In genomic region chr19:42129399-42130253, GRCh38 we compare ENCODE assay signal across 9 cellular contexts. TPM values are rescaled to one million over a fixed set of nuclear protein-coding genes. Genes with fewer than 3 reads are reported as not detected.
DNase-seq lines count a peak whose midpoint lies in the region; ATAC-seq, FAIRE-seq and TF ChIP-seq lines count a peak whose summit lies in the region.
"Had no signal": no experiment of that assay in that cellular context is flagged by ENCODE, and none has a peak within 500 bp of the region (broad histone marks: within the 10 kb centered on the region; RNA-seq: fewer than 3 reads in every experiment).

No MANE protein-coding gene starts in this region.

- SMC1A ChIA-PET in GM12878 (lab: Charles Lee; ENCODE audit: uncharacterized antibody, unreplicated experiment) = interaction anchor here (0.6 to 9.1 kb wide), 7 partner anchors 17 to 153 kb away, joined by 3 to 223 read pairs (median 5); partner anchors contain the start of gene GSK3A

- H3K27ac Mint-ChIP-seq in natural killer cell (peak overlapping the region; percentile 65 to 86), type B pancreatic cell (no peak overlapping the region)

- ATAC-seq in GM19452 (IDR thresholded peaks at IDR 0.05; ENCODE audit: unreplicated experiment) (peak; percentile 49), HG03521 (IDR thresholded peaks at IDR 0.05; ENCODE audit: unreplicated experiment) (peak; percentile 40), GM12878 (peak; percentile 72), natural killer cell (no peak)

- H3K4me3 Mint-ChIP-seq in natural killer cell (peak overlapping the region; percentile 10), type B pancreatic cell (no peak overlapping the region)

- H3K9ac ChIP-seq in GM12878 (ENCODE audit: control insufficient read depth, insufficient read depth, low read length) = peak overlapping the region; percentile 93

- H3K9me3 ChIP-seq in GM12878 (replicated peaks; ENCODE audit: control insufficient read depth, insufficient read depth, low read length) = no peaks in the 10 kb centered on the region
- H3K9me3 ChIP-seq: tibial nerve had no signal

- peaks cover 77% of the 10 kb centered on the region for H3K79me2 ChIP-seq in GM12878 (ENCODE audit: control insufficient read depth, insufficient read depth, low read length)

- peaks cover 36 to 73% of the 10 kb centered on the region in 2 donors for H3K4me1 Mint-ChIP-seq in natural killer cell
- no peaks in the 10 kb centered on the region for H3K4me1 Mint-ChIP-seq in type B pancreatic cell (ENCODE audit: unreplicated experiment)

- H3K9me3 Mint-ChIP-seq in natural killer cell = no peaks in the 10 kb centered on the region
- H3K9me3 Mint-ChIP-seq in type B pancreatic cell = no peaks in the 10 kb centered on the region

- H3K27me3 Mint-ChIP-seq in natural killer cell (ENCODE audit: low read depth in 2 of 2) (no peaks in the 10 kb centered on the region), type B pancreatic cell (peaks cover 75% of the 10 kb centered on the region)

- FAIRE-seq in GM12878 (lab: Jason Lieb, UNC) = peak; percentile 81

- H3K27me3 ChIP-seq in GM12878 (replicated peaks in 1 of 2; ENCODE audit: control insufficient read depth in 2 of 2, insufficient read depth in 2 of 2, low read length in 1 of 2) = no peaks in the 10 kb centered on the region

- TF ChIP-seq RAD21 in GM12878 (IDR thresholded peaks at IDR 0.05; ENCODE audit: insufficient read depth, low read depth, low read length) = peak; percentile 37; the same call in 1 of the 2 replicates

- in situ Hi-C loops in GM12878 (cut with MboI) = loop anchor here (5.0 kb wide), 1 partner anchor 148 kb away; no protein-coding TSS in a partner anchor

- RAD21 ChIA-PET in GM12878 (lab: Charles Lee; ENCODE audit: unreplicated experiment) = interaction anchor here (0.9 to 3.8 kb wide), 11 partner anchors 10 to 184 kb away, joined by 3 to 92 read pairs (median 4); partner anchors contain the start of genes PAFAH1B3 and PRR19

- CTCF ChIA-PET in GM12878 (lab: Yijun Ruan, JAX) = interaction anchor here (1.0 to 3.9 kb wide), 7 partner anchors 17 to 827 kb away, joined by 3 to 118 read pairs (median 4); no protein-coding TSS in a partner anchor

- DNase-seq in DMS 273 treated with DMSO at 0.1 percent for 48 hours (lab: John Stamatoyannopoulos, UW) (peak; percentile 74), GM12878 (ENCODE audit: low read depth, low spot score) (peak; percentile 93), natural killer cell (no peak), type B pancreatic cell (ENCODE audit: extremely low spot score, unreplicated experiment) (no peak), GOT3 (lab: John Stamatoyannopoulos, UW) (no peak), HUDEP-2 (lab: John Stamatoyannopoulos, UW; ENCODE audit: unreplicated experiment in 76 of 76) (no peak)

- intact Hi-C loops in GM12878 (cut with micrococcal nuclease; ENCODE audit: unreplicated experiment) (loop anchor here (5.0 kb wide), 4 partner anchors 68 to 168 kb away; partner anchors contain the start of gene GSK3A), natural killer cell (cut with micrococcal nuclease) (loop anchor here (5.0 kb wide), 1 partner anchor 68 kb away; no protein-coding TSS in a partner anchor)

- H3K36me3 Mint-ChIP-seq in natural killer cell = no peaks in the 10 kb centered on the region
- no peaks in the 10 kb centered on the region for H3K36me3 Mint-ChIP-seq in type B pancreatic cell

- H3K4me2 ChIP-seq in GM12878 (ENCODE audit: control insufficient read depth, insufficient read depth) = peak overlapping the region; percentile 99

- no TSS peak for BruUV-seq in GM12878 (replicated peaks; lab: Mats Ljungman, UMichigan)

- H2AFZ ChIP-seq in GM12878 (ENCODE audit: control insufficient read depth, low read depth, low read length) = peak overlapping the region; percentile 24; the same call in 1 of the 2 replicates

- TF ChIP-seq EP300 in GM12878 (IDR thresholded peaks at IDR 0.05; ENCODE audit: borderline replicate concordance in 1 of 2, control insufficient read depth in 1 of 2, low read depth in 2 of 2, low read length in 2 of 2) = peak; percentile 84 to 94

- H4K20me1 ChIP-seq in GM12878 (ENCODE audit: control insufficient read depth, insufficient read depth) = no peaks in the 10 kb centered on the region

- peaks cover 53% of the 10 kb centered on the region for H3K4me1 ChIP-seq in GM12878 (ENCODE audit: control insufficient read depth, insufficient read depth, low read length)

- H3K4me3 ChIP-seq in GM12878 = peak overlapping the region; percentile 99

- TF ChIP-seq CTCF in GM12878 (IDR thresholded peaks at IDR 0.05 in 2 of 3, conservative IDR thresholded peaks at IDR 0.05 in 1 of 3; ENCODE audit: control insufficient read depth in 2 of 3, extremely low read depth in 1 of 3, insufficient read depth in 1 of 3, low read depth in 3 of 3, low read length in 3 of 3) (no peak), natural killer cell (IDR thresholded peaks at IDR 0.05) (no peak), type B pancreatic cell (conservative IDR thresholded peaks at IDR 0.05) (no peak)

- H3K36me3 ChIP-seq in GM12878 (ENCODE audit: control insufficient read depth in 2 of 2, insufficient read depth in 2 of 2, low read length in 1 of 2) = peaks cover 0 to 6% of the 10 kb centered on the region in 2 experiments; a peak in 1 of 4 replicates
- H3K36me3 ChIP-seq: tibial nerve had no signal

- WGBS in GM12878 (ENCODE audit: insufficient coverage, insufficient replicate concordance, low lambda C conversion rate, missing lambda C conversion rate) = 2% methylated on average over 20 of the region's 20 CpGs

- peak; percentile 71; the same call in 1 of the 2 replicates for TF ChIP-seq POLR2A in GM12878 (IDR thresholded peaks at IDR 0.05; ENCODE audit: low read depth, low read length)

- POLR2A ChIA-PET in GM12878 (lab: Charles Lee) = interaction anchor here (0.6 to 3.7 kb wide), 14 partner anchors 9 to 184 kb away, joined by 3 to 67 read pairs (median 4); partner anchors contain the start of gene GSK3A

- H3K27ac ChIP-seq in GM12878 (ENCODE audit: control insufficient read depth, insufficient read depth) = peak overlapping the region; percentile 99

RNA-seq across cellular contexts. Expression of gene POU2F2, which starts 2.6 kb away (rescaled TPM):
- 58.4 and 67.0 TPM in 2 replicates for total RNA-seq in GM12878 (2013; cell fraction: nucleolus; rRNA removed)
- total RNA-seq in GM12878 (2014; rRNA removed) = 14.1 and 15.1 TPM in 2 replicates
- total RNA-seq in GM12878 (2014; rRNA removed; fragmentation: Illumina TruSeq; extraction: Trizol) = 13.8 and 22.0 TPM in 2 replicates
- total RNA-seq in GM12878 (2021) = 46.2 and 48.3 TPM in 2 replicates
- 22.6 TPM for polyA plus RNA-seq in GM12878 (2011; ENCODE audit: low read depth)
- 28.9 and 37.6 TPM in 2 replicates for polyA plus RNA-seq in GM12878 (2011; rRNA removed)
- 40.4 and 50.7 TPM in 2 replicates for polyA plus RNA-seq in GM12878 (2011; cell fraction: cytosol; rRNA removed)
- 116 and 132 TPM in 2 replicates for polyA plus RNA-seq in GM12878 (2011; cell fraction: nucleus; rRNA removed)
- 45.6 and 50.4 TPM in 2 replicates for polyA plus RNA-seq in GM12878 (2012)
- polyA plus RNA-seq in GM12878 (2014; fragmentation: Illumina TruSeq; extraction: Trizol) = 36.1 and 62.4 TPM in 2 replicates
- 1 to 10 TPM; 4.4 to 6.4 TPM for polyA plus RNA-seq in GM12878 (2014; fragmentation: Nextera tagmentation; extraction: Ambion mirVana)
- polyA plus RNA-seq in GM12878 (2014; rRNA removed) = 39.0 and 42.2 TPM in 2 replicates
- polyA plus RNA-seq in GM12878 (2016; fragmentation: Nextera tagmentation; extraction: Ambion mirVana) = 10 to 100 TPM; 38.3 to 47.7 TPM
- polyA minus RNA-seq in GM12878 (2011; rRNA and poly(A)+ RNA removed) = 20.4 and 27.0 TPM in 2 replicates
- polyA minus RNA-seq in GM12878 (2011; cell fraction: cytosol; rRNA and poly(A)+ RNA removed) = 20.2 and 22.9 TPM in 2 replicates
- polyA minus RNA-seq in GM12878 (2011; cell fraction: nucleus; rRNA and poly(A)+ RNA removed) = 20.2 and 33.8 TPM in 2 replicates
- total RNA-seq in natural killer cell = 10 to 100 TPM; 27.3 to 40.8 (median 29.3) TPM
- total RNA-seq in type B pancreatic cell (ENCODE audit: low replicate concordance) = 0.57 and 1.7 TPM in 2 replicates

RNA-seq across cellular contexts. Expression of gene ZNF574, which starts 53.7 kb away (rescaled TPM):
- 27.4 and 34.0 TPM in 2 replicates for total RNA-seq in GM12878 (2013; cell fraction: nucleolus; rRNA removed)
- total RNA-seq in GM12878 (2014; rRNA removed) (12.6 and 15.4 TPM in 2 replicates), GM12878 (2014; rRNA removed; fragmentation: Illumina TruSeq; extraction: Trizol) (5.3 and 5.9 TPM in 2 replicates), GM12878 (2021) (17.6 and 18.9 TPM in 2 replicates), natural killer cell (10 to 100 TPM; 21.6 to 23.7 (median 23.1) TPM), type B pancreatic cell (ENCODE audit: low replicate concordance) (20.1 and 20.5 TPM in 2 replicates)
- polyA plus RNA-seq in GM12878 (2011; ENCODE audit: low read depth) = 3.0 TPM
- polyA plus RNA-seq in GM12878 (2011; rRNA removed) (2.1 and 7.9 TPM in 2 replicates), GM12878 (2014; fragmentation: Illumina TruSeq; extraction: Trizol) (1.2 and 5.4 TPM in 2 replicates), GM12878 (2014; fragmentation: Nextera tagmentation; extraction: Ambion mirVana) (under 1 TPM; 0.32 to 0.55 TPM), GM12878 (2014; rRNA removed) (14.9 and 17.7 TPM in 2 replicates), GM12878 (2016; fragmentation: Nextera tagmentation; extraction: Ambion mirVana) (10 to 100 TPM; 20.9 to 25.6 TPM)
- polyA plus RNA-seq in GM12878 (2011; cell fraction: cytosol; rRNA removed) = 14.1 and 19.8 TPM in 2 replicates
- polyA plus RNA-seq in GM12878 (2011; cell fraction: nucleus; rRNA removed) = 19.9 and 22.1 TPM in 2 replicates
- polyA plus RNA-seq in GM12878 (2012) = 8.1 and 9.7 TPM in 2 replicates
- polyA minus RNA-seq in GM12878 (2011; rRNA and poly(A)+ RNA removed) = 14.7 and 27.5 TPM in 2 replicates
- 12.2 and 13.9 TPM in 2 replicates for polyA minus RNA-seq in GM12878 (2011; cell fraction: cytosol; rRNA and poly(A)+ RNA removed)
- 7.3 and 12.0 TPM in 2 replicates for polyA minus RNA-seq in GM12878 (2011; cell fraction: nucleus; rRNA and poly(A)+ RNA removed)

RNA-seq across cellular contexts. Expression of gene GRIK5, which starts 59.6 kb away (rescaled TPM):
- 0.17 and 0.31 TPM in 2 replicates for total RNA-seq in GM12878 (2013; cell fraction: nucleolus; rRNA removed)
- 0.05 and 0.06 TPM in 2 replicates for total RNA-seq in GM12878 (2014; rRNA removed)
- not detected in 2 replicates for total RNA-seq in GM12878 (2014; rRNA removed; fragmentation: Illumina TruSeq; extraction: Trizol)
- total RNA-seq in GM12878 (2021) = 0.19 and 0.23 TPM in 2 replicates
- not detected for polyA plus RNA-seq in GM12878 (2011; ENCODE audit: low read depth)
- polyA plus RNA-seq in GM12878 (2011; rRNA removed) = 0.03 and 0.04 TPM in 2 replicates
- 0.04 and 0.07 TPM in 2 replicates for polyA plus RNA-seq in GM12878 (2011; cell fraction: cytosol; rRNA removed)
- 0.31 and 0.44 TPM in 2 replicates for polyA plus RNA-seq in GM12878 (2011; cell fraction: nucleus; rRNA removed)
- polyA plus RNA-seq in GM12878 (2012) = 0.18 and 0.19 TPM in 2 replicates
- 0.07 TPM in 1 of 2 replicates, not detected in the other for polyA plus RNA-seq in GM12878 (2014; fragmentation: Illumina TruSeq; extraction: Trizol)
- polyA plus RNA-seq in GM12878 (2014; fragmentation: Nextera tagmentation; extraction: Ambion mirVana) = under 1 TPM in 1 of 2 experiments, not detected in 1; 0.04 TPM
- 0.15 and 0.23 TPM in 2 replicates for polyA plus RNA-seq in GM12878 (2014; rRNA removed)
- under 1 TPM in 1 of 2 experiments, not detected in 1; 0.08 TPM for polyA plus RNA-seq in GM12878 (2016; fragmentation: Nextera tagmentation; extraction: Ambion mirVana)
- polyA minus RNA-seq in GM12878 (2011; rRNA and poly(A)+ RNA removed) = not detected in 2 replicates
- polyA minus RNA-seq in GM12878 (2011; cell fraction: cytosol; rRNA and poly(A)+ RNA removed) = not detected in 2 replicates
- 0.10 and 0.12 TPM in 2 replicates for polyA minus RNA-seq in GM12878 (2011; cell fraction: nucleus; rRNA and poly(A)+ RNA removed)
- 1 to 10 TPM in 1 of 3 donors, under 1 TPM in 1, not detected in 1; 0.31 to 2.1 TPM for total RNA-seq in natural killer cell
- 1.8 and 5.8 TPM in 2 replicates for total RNA-seq in type B pancreatic cell (ENCODE audit: low replicate concordance)

Comparison
In these comparisons a context has a peak if more than half of its experiments do, and no peak if none do; other contexts are left out.
1. DNase-seq: peak in DMS 273 treated with DMSO at 0.1 percent for 48 hours (single experiment) and GM12878 (single experiment); none in natural killer cell (single experiment), type B pancreatic cell (single experiment), GOT3 (single experiment) and HUDEP-2 (0 of 76).
2. ATAC-seq: peak in GM19452 (single experiment), HG03521 (single experiment) and GM12878 (single experiment); none in natural killer cell (0 of 3).